ENCODE assay signal across 10 cellular contexts in genomic region chr5:123119334-123119986, GRCh38. TPM values are rescaled to one million over a fixed set of nuclear protein-coding genes. Genes with fewer than 3 reads are reported as not detected.
DNase-seq lines count a peak whose midpoint lies in the region; ATAC-seq and TF ChIP-seq lines count a peak whose summit lies in the region.
"Had no signal": no experiment of that assay in that cellular context is flagged by ENCODE, and none has a peak within 500 bp of the region (broad histone marks: within the 10 kb centered on the region; RNA-seq: fewer than 3 reads in every experiment).

No MANE protein-coding gene starts in this region.

- no peaks in the 10 kb centered on the region for H3K9me3 ChIP-seq in SJSA1 (replicated peaks)
- no peaks in the 10 kb centered on the region for H3K9me3 ChIP-seq in esophagus muscularis mucosa
- H3K9me3 ChIP-seq: gastroesophageal sphincter had no signal

- H3K4me1 Mint-ChIP-seq in HFFc6 (ENCODE audit: low read depth): peaks cover 65% of the 10 kb centered on the region
- no peaks in the 10 kb centered on the region for H3K4me1 Mint-ChIP-seq in stimulated activated effector memory CD8-positive, alpha-beta T cell treated with anti-CD3 and anti-CD28 coated beads, Interleukin-12 subunit alpha, Interleukin-12 subunit beta, amount 100 ng/mL, for 72 hours

- 56% methylated on average over 8 of the region's 8 CpGs for WGBS in esophagus muscularis mucosa

- H3K4me3 ChIP-seq in SJSA1 (no peak overlapping the region), esophagus muscularis mucosa (no peak overlapping the region)
- H3K4me3 ChIP-seq: gastroesophageal sphincter had no signal

- H3K4me1 ChIP-seq in SJSA1 (replicated peaks) (peaks cover 52% of the 10 kb centered on the region), esophagus muscularis mucosa (peaks cover 0 to 7% (median 4%) of the 10 kb centered on the region in 4 donors)

- DNase-seq in HFFc6 (peak; percentile 28), SJSA1 (ENCODE audit: low read depth in 1 of 2, low spot score in 2 of 2) (peak; percentile 95 to 98), hepatic stellate cell (ENCODE audit: low spot score) (peak; percentile 75), esophagus muscularis mucosa (ENCODE audit: extremely low spot score) (no peak), substantia nigra (lab: John Stamatoyannopoulos, UW) (no peak)
- DNase-seq in stimulated activated effector memory CD8-positive, alpha-beta T cell treated with anti-CD3 and anti-CD28 coated beads, Interleukin-12 subunit alpha, Interleukin-12 subunit beta, amount 100 ng/mL, for 72 hours (ENCODE audit: low spot score in 2 of 2): no peak
- DNase-seq: NCI-H2081 treated with DMSO at 0.1 percent for 48 hours had no signal

- TF ChIP-seq CTCF in HFFc6 (IDR thresholded peaks at IDR 0.05) (peak; percentile 29; the same call in 1 of the 2 replicates), esophagus muscularis mucosa (IDR thresholded peaks at IDR 0.05) (no peak)

- H3K36me3 ChIP-seq in SJSA1 (no peaks in the 10 kb centered on the region), esophagus muscularis mucosa (no peaks in the 10 kb centered on the region)
- H3K36me3 ChIP-seq: gastroesophageal sphincter had no signal

- ATAC-seq in stimulated activated effector memory CD8-positive, alpha-beta T cell treated with anti-CD3 and anti-CD28 coated beads, Interleukin-12 subunit alpha, Interleukin-12 subunit beta, amount 100 ng/mL, for 72 hours: peak; percentile 72
- ATAC-seq in HG03521 (IDR thresholded peaks at IDR 0.05; ENCODE audit: unreplicated experiment): no peak
- ATAC-seq: gastroesophageal sphincter had no signal

- no peaks in the 10 kb centered on the region for H3K27me3 ChIP-seq in SJSA1 (replicated peaks)
- no peaks in the 10 kb centered on the region for H3K27me3 ChIP-seq in esophagus muscularis mucosa
- H3K27me3 ChIP-seq: gastroesophageal sphincter had no signal

- no peaks in the 10 kb centered on the region for H3K36me3 Mint-ChIP-seq in HFFc6 (ENCODE audit: low read depth)
- no peaks in the 10 kb centered on the region for H3K36me3 Mint-ChIP-seq in stimulated activated effector memory CD8-positive, alpha-beta T cell treated with anti-CD3 and anti-CD28 coated beads, Interleukin-12 subunit alpha, Interleukin-12 subunit beta, amount 100 ng/mL, for 72 hours
- H3K36me3 Mint-ChIP-seq: activated naive CD8-positive, alpha-beta T cell had no signal

- H3K27ac ChIP-seq in SJSA1 (peak overlapping the region; percentile 89), esophagus muscularis mucosa (replicated peaks in 1 of 4) (no peak overlapping the region), substantia nigra (ENCODE audit: low read depth, low read length, poor library complexity, severe bottlenecking) (no peak overlapping the region)
- H3K27ac ChIP-seq: gastroesophageal sphincter had no signal

- TF ChIP-seq POLR2A in esophagus muscularis mucosa (IDR thresholded peaks at IDR 0.05; ENCODE audit: low read depth): no peak

- peak overlapping the region; percentile 62 for H3K27ac Mint-ChIP-seq in HFFc6
- H3K27ac Mint-ChIP-seq in stimulated activated effector memory CD8-positive, alpha-beta T cell treated with anti-CD3 and anti-CD28 coated beads, Interleukin-12 subunit alpha, Interleukin-12 subunit beta, amount 100 ng/mL, for 72 hours: no peak overlapping the region
- H3K27ac Mint-ChIP-seq: activated naive CD8-positive, alpha-beta T cell had no signal

- H3K9me3 Mint-ChIP-seq in HFFc6: no peaks in the 10 kb centered on the region
- H3K9me3 Mint-ChIP-seq in stimulated activated effector memory CD8-positive, alpha-beta T cell treated with anti-CD3 and anti-CD28 coated beads, Interleukin-12 subunit alpha, Interleukin-12 subunit beta, amount 100 ng/mL, for 72 hours: no peaks in the 10 kb centered on the region

- 0 out of 2 replicates have a peak, but pooled peaks cover 1% of the 10 kb centered on the region for H3K27me3 Mint-ChIP-seq in HFFc6 (ENCODE audit: insufficient read depth)

- intact Hi-C loops in esophagus muscularis mucosa (cut with DNase I): no loop called here

- H3K4me3 Mint-ChIP-seq in HFFc6: peak overlapping the region; percentile 75
- H3K4me3 Mint-ChIP-seq in stimulated activated effector memory CD8-positive, alpha-beta T cell treated with anti-CD3 and anti-CD28 coated beads, Interleukin-12 subunit alpha, Interleukin-12 subunit beta, amount 100 ng/mL, for 72 hours: no peak overlapping the region
- H3K4me3 Mint-ChIP-seq: activated naive CD8-positive, alpha-beta T cell had no signal

- no peak for TF ChIP-seq EP300 in esophagus muscularis mucosa (IDR thresholded peaks at IDR 0.05)

RNA-seq across cellular contexts. Expression of gene PRDM6, which starts 30.4 kb away (rescaled TPM):
- total RNA-seq in HFFc6 (2021; fragmentation: NEBNext Ultra II Directional; extraction: Animal tissue kit (Norgen Biotek cat#: 25700)): under 1 TPM; 0.10 to 0.85 (median 0.28) TPM
- 1.5 and 2.4 TPM in 2 replicates for total RNA-seq in SJSA1 (2014; rRNA removed; shearing (Covaris generic))
- total RNA-seq in esophagus muscularis mucosa: 1 to 10 TPM in 3 of 4 donors, under 1 TPM in 1; 0.42 to 3.8 (median 1.3) TPM

Comparison
In these comparisons a context has a peak if more than half of its experiments do, and no peak if none do; other contexts are left out.
1. DNase-seq: peak in HFFc6 (single experiment), SJSA1 (2 of 2) and hepatic stellate cell (single experiment); none in stimulated activated effector memory CD8-positive, alpha-beta T cell treated with anti-CD3 and anti-CD28 coated beads, Interleukin-12 subunit alpha, Interleukin-12 subunit beta, amount 100 ng/mL, for 72 hours (0 of 2), esophagus muscularis mucosa (single experiment) and substantia nigra (0 of 49).